2 cellular contexts compared by ENCODE assay signal in the genomic region with DNA sequence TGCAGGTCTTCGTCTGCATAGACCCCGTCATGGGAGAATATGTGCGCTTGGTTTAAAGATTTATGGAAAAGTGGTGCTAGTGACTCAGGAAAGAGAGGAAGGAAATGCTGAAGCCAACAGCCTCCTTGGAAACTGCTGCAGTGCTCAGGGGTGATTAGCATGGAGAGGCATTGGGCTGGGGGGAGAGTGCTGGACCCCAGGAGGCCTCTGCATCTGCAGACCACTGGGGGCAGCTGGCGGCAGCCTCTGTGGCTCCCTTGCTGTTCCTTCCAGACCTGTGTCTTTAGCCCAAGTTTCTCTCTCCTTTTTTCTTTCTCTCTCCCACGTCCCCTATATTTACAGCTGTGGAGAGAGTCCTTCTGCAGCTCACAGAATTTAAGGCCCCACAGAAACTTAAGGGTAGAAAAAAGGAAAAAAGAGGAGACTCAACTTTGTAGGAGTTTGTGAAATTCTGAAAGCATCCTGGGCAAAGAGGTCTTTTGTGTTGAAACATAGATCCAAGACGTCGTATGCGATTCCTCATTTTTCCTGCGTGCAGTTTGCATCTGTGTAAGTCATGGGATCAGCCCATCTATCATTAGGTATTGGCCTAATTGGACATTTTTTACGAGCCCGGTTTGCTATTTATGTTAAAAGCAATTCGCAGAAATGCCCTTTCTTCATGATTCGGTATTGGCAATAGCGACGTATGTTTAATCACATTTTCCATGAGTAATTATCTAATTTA.
TF ChIP-seq lines count a peak whose summit lies in the region.

No MANE protein-coding gene starts in this region.

TF ChIP-seq in GM23338, 12 proteins besides CTCF, POLR2A, EP300 and RAD21:
- TF ChIP-seq, protein P1, sequence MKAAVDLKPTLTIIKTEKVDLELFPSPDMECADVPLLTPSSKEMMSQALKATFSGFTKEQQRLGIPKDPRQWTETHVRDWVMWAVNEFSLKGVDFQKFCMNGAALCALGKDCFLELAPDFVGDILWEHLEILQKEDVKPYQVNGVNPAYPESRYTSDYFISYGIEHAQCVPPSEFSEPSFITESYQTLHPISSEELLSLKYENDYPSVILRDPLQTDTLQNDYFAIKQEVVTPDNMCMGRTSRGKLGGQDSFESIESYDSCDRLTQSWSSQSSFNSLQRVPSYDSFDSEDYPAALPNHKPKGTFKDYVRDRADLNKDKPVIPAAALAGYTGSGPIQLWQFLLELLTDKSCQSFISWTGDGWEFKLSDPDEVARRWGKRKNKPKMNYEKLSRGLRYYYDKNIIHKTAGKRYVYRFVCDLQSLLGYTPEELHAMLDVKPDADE (IDR thresholded peaks at IDR 0.05): no peak
- TF ChIP-seq, protein P2, sequence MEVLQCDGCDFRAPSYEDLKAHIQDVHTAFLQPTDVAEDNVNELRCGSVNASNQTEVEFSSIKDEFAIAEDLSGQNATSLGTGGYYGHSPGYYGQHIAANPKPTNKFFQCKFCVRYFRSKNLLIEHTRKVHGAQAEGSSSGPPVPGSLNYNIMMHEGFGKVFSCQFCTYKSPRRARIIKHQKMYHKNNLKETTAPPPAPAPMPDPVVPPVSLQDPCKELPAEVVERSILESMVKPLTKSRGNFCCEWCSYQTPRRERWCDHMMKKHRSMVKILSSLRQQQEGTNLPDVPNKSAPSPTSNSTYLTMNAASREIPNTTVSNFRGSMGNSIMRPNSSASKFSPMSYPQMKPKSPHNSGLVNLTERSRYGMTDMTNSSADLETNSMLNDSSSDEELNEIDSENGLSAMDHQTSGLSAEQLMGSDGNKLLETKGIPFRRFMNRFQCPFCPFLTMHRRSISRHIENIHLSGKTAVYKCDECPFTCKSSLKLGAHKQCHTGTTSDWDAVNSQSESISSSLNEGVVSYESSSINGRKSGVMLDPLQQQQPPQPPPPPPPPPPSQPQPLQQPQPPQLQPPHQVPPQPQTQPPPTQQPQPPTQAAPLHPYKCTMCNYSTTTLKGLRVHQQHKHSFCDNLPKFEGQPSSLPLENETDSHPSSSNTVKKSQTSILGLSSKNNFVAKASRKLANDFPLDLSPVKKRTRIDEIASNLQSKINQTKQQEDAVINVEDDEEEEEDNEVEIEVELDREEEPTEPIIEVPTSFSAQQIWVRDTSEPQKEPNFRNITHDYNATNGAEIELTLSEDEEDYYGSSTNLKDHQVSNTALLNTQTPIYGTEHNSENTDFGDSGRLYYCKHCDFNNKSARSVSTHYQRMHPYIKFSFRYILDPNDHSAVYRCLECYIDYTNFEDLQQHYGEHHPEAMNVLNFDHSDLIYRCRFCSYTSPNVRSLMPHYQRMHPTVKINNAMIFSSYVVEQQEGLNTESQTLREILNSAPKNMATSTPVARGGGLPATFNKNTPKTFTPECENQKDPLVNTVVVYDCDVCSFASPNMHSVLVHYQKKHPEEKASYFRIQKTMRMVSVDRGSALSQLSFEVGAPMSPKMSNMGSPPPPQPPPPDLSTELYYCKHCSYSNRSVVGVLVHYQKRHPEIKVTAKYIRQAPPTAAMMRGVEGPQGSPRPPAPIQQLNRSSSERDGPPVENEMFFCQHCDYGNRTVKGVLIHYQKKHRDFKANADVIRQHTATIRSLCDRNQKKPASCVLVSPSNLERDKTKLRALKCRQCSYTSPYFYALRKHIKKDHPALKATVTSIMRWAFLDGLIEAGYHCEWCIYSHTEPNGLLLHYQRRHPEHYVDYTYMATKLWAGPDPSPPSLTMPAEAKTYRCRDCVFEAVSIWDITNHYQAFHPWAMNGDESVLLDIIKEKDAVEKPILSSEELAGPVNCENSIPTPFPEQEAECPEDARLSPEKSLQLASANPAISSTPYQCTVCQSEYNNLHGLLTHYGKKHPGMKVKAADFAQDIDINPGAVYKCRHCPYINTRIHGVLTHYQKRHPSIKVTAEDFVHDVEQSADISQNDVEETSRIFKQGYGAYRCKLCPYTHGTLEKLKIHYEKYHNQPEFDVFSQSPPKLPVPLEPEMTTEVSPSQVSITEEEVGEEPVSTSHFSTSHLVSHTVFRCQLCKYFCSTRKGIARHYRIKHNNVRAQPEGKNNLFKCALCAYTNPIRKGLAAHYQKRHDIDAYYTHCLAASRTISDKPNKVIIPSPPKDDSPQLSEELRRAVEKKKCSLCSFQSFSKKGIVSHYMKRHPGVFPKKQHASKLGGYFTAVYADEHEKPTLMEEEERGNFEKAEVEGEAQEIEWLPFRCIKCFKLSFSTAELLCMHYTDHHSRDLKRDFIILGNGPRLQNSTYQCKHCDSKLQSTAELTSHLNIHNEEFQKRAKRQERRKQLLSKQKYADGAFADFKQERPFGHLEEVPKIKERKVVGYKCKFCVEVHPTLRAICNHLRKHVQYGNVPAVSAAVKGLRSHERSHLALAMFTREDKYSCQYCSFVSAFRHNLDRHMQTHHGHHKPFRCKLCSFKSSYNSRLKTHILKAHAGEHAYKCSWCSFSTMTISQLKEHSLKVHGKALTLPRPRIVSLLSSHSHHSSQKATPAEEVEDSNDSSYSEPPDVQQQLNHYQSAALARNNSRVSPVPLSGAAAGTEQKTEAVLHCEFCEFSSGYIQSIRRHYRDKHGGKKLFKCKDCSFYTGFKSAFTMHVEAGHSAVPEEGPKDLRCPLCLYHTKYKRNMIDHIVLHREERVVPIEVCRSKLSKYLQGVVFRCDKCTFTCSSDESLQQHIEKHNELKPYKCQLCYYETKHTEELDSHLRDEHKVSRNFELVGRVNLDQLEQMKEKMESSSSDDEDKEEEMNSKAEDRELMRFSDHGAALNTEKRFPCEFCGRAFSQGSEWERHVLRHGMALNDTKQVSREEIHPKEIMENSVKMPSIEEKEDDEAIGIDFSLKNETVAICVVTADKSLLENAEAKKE (CRISPR knock-in tag; IDR thresholded peaks at IDR 0.05): no peak
- TF ChIP-seq, protein P3, sequence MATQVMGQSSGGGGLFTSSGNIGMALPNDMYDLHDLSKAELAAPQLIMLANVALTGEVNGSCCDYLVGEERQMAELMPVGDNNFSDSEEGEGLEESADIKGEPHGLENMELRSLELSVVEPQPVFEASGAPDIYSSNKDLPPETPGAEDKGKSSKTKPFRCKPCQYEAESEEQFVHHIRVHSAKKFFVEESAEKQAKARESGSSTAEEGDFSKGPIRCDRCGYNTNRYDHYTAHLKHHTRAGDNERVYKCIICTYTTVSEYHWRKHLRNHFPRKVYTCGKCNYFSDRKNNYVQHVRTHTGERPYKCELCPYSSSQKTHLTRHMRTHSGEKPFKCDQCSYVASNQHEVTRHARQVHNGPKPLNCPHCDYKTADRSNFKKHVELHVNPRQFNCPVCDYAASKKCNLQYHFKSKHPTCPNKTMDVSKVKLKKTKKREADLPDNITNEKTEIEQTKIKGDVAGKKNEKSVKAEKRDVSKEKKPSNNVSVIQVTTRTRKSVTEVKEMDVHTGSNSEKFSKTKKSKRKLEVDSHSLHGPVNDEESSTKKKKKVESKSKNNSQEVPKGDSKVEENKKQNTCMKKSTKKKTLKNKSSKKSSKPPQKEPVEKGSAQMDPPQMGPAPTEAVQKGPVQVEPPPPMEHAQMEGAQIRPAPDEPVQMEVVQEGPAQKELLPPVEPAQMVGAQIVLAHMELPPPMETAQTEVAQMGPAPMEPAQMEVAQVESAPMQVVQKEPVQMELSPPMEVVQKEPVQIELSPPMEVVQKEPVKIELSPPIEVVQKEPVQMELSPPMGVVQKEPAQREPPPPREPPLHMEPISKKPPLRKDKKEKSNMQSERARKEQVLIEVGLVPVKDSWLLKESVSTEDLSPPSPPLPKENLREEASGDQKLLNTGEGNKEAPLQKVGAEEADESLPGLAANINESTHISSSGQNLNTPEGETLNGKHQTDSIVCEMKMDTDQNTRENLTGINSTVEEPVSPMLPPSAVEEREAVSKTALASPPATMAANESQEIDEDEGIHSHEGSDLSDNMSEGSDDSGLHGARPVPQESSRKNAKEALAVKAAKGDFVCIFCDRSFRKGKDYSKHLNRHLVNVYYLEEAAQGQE (IDR thresholded peaks at IDR 0.05; ENCODE audit: unreplicated experiment): no peak
- TF ChIP-seq CREB1 (CRISPR knock-in tag; IDR thresholded peaks at IDR 0.05; ENCODE audit: low read depth): no peak
- no peak for TF ChIP-seq ZNF114 (CRISPR knock-in tag; IDR thresholded peaks at IDR 0.05)
- TF ChIP-seq EZH2 (IDR thresholded peaks at IDR 0.05; ENCODE audit: low read depth, unreplicated experiment): no peak

TF ChIP-seq in H1, 55 proteins besides CTCF, POLR2A, EP300 and RAD21:
- TF ChIP-seq, protein P4, sequence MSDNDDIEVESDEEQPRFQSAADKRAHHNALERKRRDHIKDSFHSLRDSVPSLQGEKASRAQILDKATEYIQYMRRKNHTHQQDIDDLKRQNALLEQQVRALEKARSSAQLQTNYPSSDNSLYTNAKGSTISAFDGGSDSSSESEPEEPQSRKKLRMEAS (IDR thresholded peaks at IDR 0.05): no peak
- TF ChIP-seq E2F6 (IDR thresholded peaks at IDR 0.05) (no peak), MAFK (IDR thresholded peaks at IDR 0.05; ENCODE audit: low read depth, low read length) (no peak), CREB1 (IDR thresholded peaks at IDR 0.05) (no peak)
